Comparison of ENCODE assay signal across 8 cellular contexts in genomic region chr4:85051526-85051925, GRCh38.
"Had no signal": no experiment of that assay in that cellular context is flagged by ENCODE, and none has a peak within 500 bp of the region (broad histone marks: within the 10 kb centered on the region; RNA-seq: fewer than 3 reads in every experiment).

No MANE protein-coding gene starts in this region.

- H3K4me3 ChIP-seq: K562 had no signal

- H3K4me3 Mint-ChIP-seq: IgD-negative memory B cell had no signal

- H3K4me1 Mint-ChIP-seq: IgD-negative memory B cell had no signal

- H3K4me2 ChIP-seq: KMS-11 had no signal

- DNase-seq: IMR-90, KBM-7, KG1 had no signal

- FAIRE-seq: HTR-8/SVneo, K562 had no signal

- ATAC-seq: K562 had no signal

- H3K9ac ChIP-seq: KMS-11 had no signal

- H3K27ac Mint-ChIP-seq: IgD-negative memory B cell had no signal

- H3K27ac ChIP-seq: HL-60, KMS-11 had no signal

- H3K36me3 Mint-ChIP-seq: IgD-negative memory B cell had no signal
